16 cellular contexts compared by ENCODE assay signal in genomic region chr6:2911171-2911570, GRCh38. TPM values are rescaled to one million over a fixed set of nuclear protein-coding genes. Genes with fewer than 3 reads are reported as not detected.
A peak's percentile ranks its signal among the peaks of the same experiment; 100 is the strongest.
DNase-seq lines count a peak whose midpoint lies in the region; ATAC-seq, FAIRE-seq and TF ChIP-seq lines count a peak whose summit lies in the region.
"Had no signal": no experiment of that assay in that cellular context is flagged by ENCODE, and none has a peak within 500 bp of the region (broad histone marks: within the 10 kb centered on the region; RNA-seq: fewer than 3 reads in every experiment).

No MANE protein-coding gene starts in this region.

- FAIRE-seq in GM12891 (lab: Jason Lieb, UNC) = peak; percentile 13
- FAIRE-seq: keratinocyte had no signal

- TF ChIP-seq CTCF in HL-60 (IDR thresholded peaks at IDR 0.05; ENCODE audit: insufficient read depth, low read length) = no peak
- no peak for TF ChIP-seq CTCF in endodermal cell (conservative IDR thresholded peaks at IDR 0.05)

- H3K9me3 Mint-ChIP-seq in endodermal cell = no peaks in the 10 kb centered on the region
- H3K9me3 Mint-ChIP-seq: activated CD4-positive, alpha-beta memory T cell treated with anti-CD3 and anti-CD28 coated beads for 36 hours; T-helper 1 cell treated with Interleukin-12 subunit alpha and Interleukin-12 subunit beta and Interleukin-4 antibody, amounts not matched to agents 30 μg/mL and 1 μg/mL, for 36 hours had no signal

- in situ Hi-C loops in HAP-1 (cut with MboI; ENCODE audit: low sequenced_read_pairs) = no loop called here

- no peak for TF ChIP-seq POLR2A in GM12891 (IDR thresholded peaks at IDR 0.05; ENCODE audit: low read depth, low read length)

- H3K4me1 Mint-ChIP-seq in endodermal cell = peaks cover 74% of the 10 kb centered on the region

- no peaks in the 10 kb centered on the region for H3K36me3 Mint-ChIP-seq in endodermal cell (ENCODE audit: low read depth)
- H3K36me3 Mint-ChIP-seq: activated CD4-positive, alpha-beta memory T cell treated with anti-CD3 and anti-CD28 coated beads for 36 hours; activated naive CD8-positive, alpha-beta T cell had no signal

- DNase-seq in GM12891 (ENCODE audit: insufficient read length, low spot score) (no peak), HL-60 (ENCODE audit: low read depth in 1 of 2, low spot score in 1 of 2) (peak; percentile 18 to 44), endodermal cell (no peak), HAP-1 (ENCODE audit: low spot score in 2 of 2) (no peak), dedifferentiated amniotic fluid mesenchymal stem cell (ENCODE audit: extremely low spot score) (no peak), putamen (ENCODE audit: low spot score) (no peak)
- DNase-seq: BE2C, GDM1, NCI-H187 had no signal

- H3K27ac Mint-ChIP-seq in endodermal cell = peak overlapping the region; percentile 40
- H3K27ac Mint-ChIP-seq: activated naive CD8-positive, alpha-beta T cell; T-helper 1 cell treated with Interleukin-12 subunit alpha and Interleukin-12 subunit beta and Interleukin-4 antibody, amounts not matched to agents 30 μg/mL and 1 μg/mL, for 36 hours had no signal

- no peaks in the 10 kb centered on the region for H3K36me3 ChIP-seq in endodermal cell (ENCODE audit: control insufficient read depth, insufficient read depth, low read length)
- H3K36me3 ChIP-seq in HAP-1 (replicated peaks) = no peaks in the 10 kb centered on the region
- H3K36me3 ChIP-seq: BE2C had no signal

- H3K27ac ChIP-seq in HL-60 (replicated peaks) = no peak overlapping the region
- no peak overlapping the region for H3K27ac ChIP-seq in endodermal cell (ENCODE audit: low read depth, low read length)

- no peak overlapping the region for H3K9ac ChIP-seq in endodermal cell (ENCODE audit: extremely low read depth, low read length, poor library complexity, severe bottlenecking)

- H3K4me1 ChIP-seq in endodermal cell (ENCODE audit: control insufficient read depth, insufficient read depth, low read length) (peaks cover 16% of the 10 kb centered on the region), HAP-1 (peaks cover 32% of the 10 kb centered on the region)

- H3K4me3 ChIP-seq in HL-60 (replicated peaks; ENCODE audit: insufficient read depth, low read length) (no peak overlapping the region), endodermal cell (ENCODE audit: low read length) (no peak overlapping the region), HAP-1 (no peak overlapping the region)

- H3K27me3 Mint-ChIP-seq in endodermal cell (ENCODE audit: insufficient read depth) = no peaks in the 10 kb centered on the region
- H3K27me3 Mint-ChIP-seq: activated CD4-positive, alpha-beta memory T cell treated with anti-CD3 and anti-CD28 coated beads for 36 hours; activated naive CD8-positive, alpha-beta T cell had no signal

- no peak overlapping the region for H3K4me3 Mint-ChIP-seq in endodermal cell
- H3K4me3 Mint-ChIP-seq: activated CD4-positive, alpha-beta memory T cell treated with anti-CD3 and anti-CD28 coated beads for 36 hours; activated naive CD8-positive, alpha-beta T cell; neural crest cell; T-helper 1 cell treated with Interleukin-12 subunit alpha and Interleukin-12 subunit beta and Interleukin-4 antibody, amounts not matched to agents 30 μg/mL and 1 μg/mL, for 36 hours had no signal

- peak; percentile 65 for ATAC-seq in GM21717 (IDR thresholded peaks at IDR 0.05; ENCODE audit: unreplicated experiment)
- ATAC-seq in GM18867 (IDR thresholded peaks at IDR 0.05; ENCODE audit: unreplicated experiment) = no peak

- H3K27me3 ChIP-seq in HL-60 (ENCODE audit: insufficient read depth, poor library complexity, severe bottlenecking) = no peaks in the 10 kb centered on the region
- no peaks in the 10 kb centered on the region for H3K27me3 ChIP-seq in endodermal cell (ENCODE audit: control insufficient read depth, insufficient read depth, low read length, poor library complexity, severe bottlenecking)
- no peaks in the 10 kb centered on the region for H3K27me3 ChIP-seq in HAP-1 (ENCODE audit: low read depth)
- H3K27me3 ChIP-seq: BE2C had no signal

- WGBS in endodermal cell (ENCODE audit: insufficient coverage in 1 of 2, insufficient read length in 1 of 2), 2 experiments = 89 to 94% methylated on average over 4 of the region's 4 CpGs

- no peaks in the 10 kb centered on the region for H3K9me3 ChIP-seq in endodermal cell (ENCODE audit: control insufficient read depth, low read length)
- H3K9me3 ChIP-seq in HAP-1 = no peaks in the 10 kb centered on the region
- H3K9me3 ChIP-seq: BE2C had no signal

TF ChIP-seq in GM12891, 5 proteins besides CTCF, POLR2A, EP300 and RAD21:
- TF ChIP-seq TAF1 (IDR thresholded peaks at IDR 0.05; ENCODE audit: low read depth, low read length) = no peak
- peak; percentile 71 for TF ChIP-seq SPI1 (IDR thresholded peaks at IDR 0.05; ENCODE audit: low read depth, low read length)
- no peak for TF ChIP-seq POLR2AphosphoS5 (IDR thresholded peaks at IDR 0.05; ENCODE audit: low read depth, low read length)
- no peak for TF ChIP-seq PAX5 (IDR thresholded peaks at IDR 0.05; ENCODE audit: insufficient read depth, low read length, severe bottlenecking)

RNA-seq across cellular contexts. Expression of gene SERPINB9, which starts 8.1 kb away (rescaled TPM):
- 5.6 TPM for polyA plus RNA-seq in GM12891 (2012; ENCODE audit: low read depth, missing spikeins)
- 100 to 1,000 TPM; 192 to 390 TPM for total RNA-seq in endodermal cell
- 39.8 TPM for polyA plus RNA-seq in endodermal cell (2013, experiment 1 of 2)
- polyA plus RNA-seq in endodermal cell (2013, experiment 2 of 2) = 48.5 TPM

Comparison
In these comparisons a context has a peak if more than half of its experiments do, and no peak if none do; other contexts are left out.
1. DNase-seq: peak in HL-60 (2 of 2); none in GM12891 (single experiment), endodermal cell (single experiment), HAP-1 (0 of 2), dedifferentiated amniotic fluid mesenchymal stem cell (single experiment) and putamen (single experiment).